Comparison of ENCODE assay signal across 8 cellular contexts in genomic region chr17:1490643-1491405, GRCh38. TPM values are rescaled to one million over a fixed set of nuclear protein-coding genes. Genes with fewer than 3 reads are reported as not detected.
DNase-seq lines count a peak whose midpoint lies in the region; ATAC-seq and TF ChIP-seq lines count a peak whose summit lies in the region.

No MANE protein-coding gene starts in this region.

- H3K27ac ChIP-seq in left lung = peak overlapping the region; percentile 89 to 90

- peaks cover 4% of the 10 kb centered on the region; the same call in 1 of the 2 replicates for H3K27me3 ChIP-seq in H7 (ENCODE audit: control insufficient read depth, insufficient read depth, low read length)
- H3K27me3 ChIP-seq in left lung = peaks cover 0 to 52% of the 10 kb centered on the region in 2 donors

- peaks cover 23 to 85% of the 10 kb centered on the region in 2 donors for H3K4me1 ChIP-seq in left lung

- DNase-seq in G401 (ENCODE audit: low spot score) (peak; percentile 58), H7 (peak; percentile 96), NCI-H1105 treated with DMSO at 0.1 percent for 48 hours (lab: John Stamatoyannopoulos, UW) (peak; percentile 12), activated B cell treated with CpG ODN at 0.5 μM for 24 hours (peak; percentile 68), chondrocyte (ENCODE audit: low spot score) (no peak), left lung (peak; percentile 79 to 96)
- DNase-seq in stimulated activated CD4-positive, alpha-beta T cell treated with anti-CD3 and anti-CD28 coated beads, Interleukin-4, amount 100 ng/mL, for 4 hours = peak; percentile 55 to 69

- H3K4me3 ChIP-seq in H7 (ENCODE audit: insufficient read depth, low read depth, low read length) = peak overlapping the region; percentile 73
- H3K4me3 ChIP-seq in left lung = peak overlapping the region; percentile 52 to 82

- peak overlapping the region; percentile 84 for H3K4me3 Mint-ChIP-seq in activated B cell treated with CpG ODN at 0.5 μM for 24 hours
- H3K4me3 Mint-ChIP-seq in chondrocyte (ENCODE audit: unreplicated experiment) = peak overlapping the region; percentile 94

- H3K9me3 Mint-ChIP-seq in activated B cell treated with CpG ODN at 0.5 μM for 24 hours (no peaks in the 10 kb centered on the region), chondrocyte (ENCODE audit: low read depth) (no peaks in the 10 kb centered on the region)

- TF ChIP-seq CTCF in activated B cell treated with CpG ODN at 0.5 μM for 24 hours (IDR thresholded peaks at IDR 0.05) = no peak
- TF ChIP-seq CTCF in chondrocyte (IDR thresholded peaks at IDR 0.05) = peak; percentile 20
- no peak for TF ChIP-seq CTCF in left lung (IDR thresholded peaks at IDR 0.05)

- H3K9me3 ChIP-seq in left lung = no peaks in the 10 kb centered on the region

- in situ Hi-C loops in G401 (cut with HindIII; ENCODE audit: low sequenced_read_pairs) = no loop called here

- H3K4me1 Mint-ChIP-seq in activated B cell treated with CpG ODN at 0.5 μM for 24 hours (peaks cover 49% of the 10 kb centered on the region), chondrocyte (ENCODE audit: low read depth) (peaks cover 76% of the 10 kb centered on the region)

- H3K27me3 Mint-ChIP-seq in activated B cell treated with CpG ODN at 0.5 μM for 24 hours (no peaks in the 10 kb centered on the region), chondrocyte (ENCODE audit: low read depth) (no peaks in the 10 kb centered on the region)

- H3K27ac Mint-ChIP-seq in activated B cell treated with CpG ODN at 0.5 μM for 24 hours = peak overlapping the region; percentile 80
- H3K27ac Mint-ChIP-seq in chondrocyte (ENCODE audit: unreplicated experiment) = peak overlapping the region; percentile 88

- intact Hi-C loops in activated B cell treated with CpG ODN at 0.5 μM for 24 hours (cut with micrococcal nuclease) (loop anchor here (2.0 kb wide), 1 partner anchor 72 kb away; the partner anchor contains the start of gene PITPNA), left lung (cut with DNase I) (no loop called here)

- peak; percentile 47 for ATAC-seq in activated B cell treated with CpG ODN at 0.5 μM for 24 hours (ENCODE audit: low read depth)
- peak; percentile 56 for ATAC-seq in left lung
- no peak for ATAC-seq in GM21717 (IDR thresholded peaks at IDR 0.05; ENCODE audit: unreplicated experiment)

- H3K36me3 ChIP-seq in H7 (replicated peaks; ENCODE audit: control insufficient read depth, insufficient read depth, low read length) = no peaks in the 10 kb centered on the region; the same call in 1 of the 2 replicates
- peaks cover 0 to 12% of the 10 kb centered on the region in 2 donors for H3K36me3 ChIP-seq in left lung

- H3K36me3 Mint-ChIP-seq in activated B cell treated with CpG ODN at 0.5 μM for 24 hours (ENCODE audit: low read depth) (peaks cover 10% of the 10 kb centered on the region), chondrocyte (ENCODE audit: low read depth) (no peaks in the 10 kb centered on the region)

- POLR2A ChIA-PET in activated B cell treated with CpG ODN at 0.5 μM for 24 hours (lab: Charles Lee) = interaction anchor here (0.6 to 1.1 kb wide), 4 partner anchors 13 to 91 kb away, joined by 3 to 4 read pairs (median 3); partner anchors contain the start of gene YWHAE

- CTCF ChIA-PET in activated B cell treated with CpG ODN at 0.5 μM for 24 hours (lab: Charles Lee) = no interaction called here

RNA-seq across cellular contexts. Expression of gene MYO1C, which starts 1.7 kb away (rescaled TPM):
- total RNA-seq in G401 (2014; rRNA removed; shearing (Covaris generic)) = 85.0 and 94.1 TPM in 2 replicates
- total RNA-seq in H7 (2014; rRNA removed; shearing (Covaris generic)) = 55.9 and 62.6 TPM in 2 replicates
- total RNA-seq in activated B cell treated with CpG ODN at 0.5 μM for 24 hours (189 and 190 TPM in 2 replicates), chondrocyte (216 to 329 TPM (median 329 TPM) in 3 replicates), left lung (100 to 1,000 TPM; 242 to 282 TPM)

RNA-seq across cellular contexts. Expression of gene INPP5K, which starts 25.6 kb away (rescaled TPM):
- 13.6 and 16.4 TPM in 2 replicates for total RNA-seq in G401 (2014; rRNA removed; shearing (Covaris generic))
- total RNA-seq in H7 (2014; rRNA removed; shearing (Covaris generic)) = 17.6 and 20.7 TPM in 2 replicates
- total RNA-seq in activated B cell treated with CpG ODN at 0.5 μM for 24 hours = 46.0 and 50.0 TPM in 2 replicates
- 30.2 to 35.3 TPM (median 34.3 TPM) in 3 replicates for total RNA-seq in chondrocyte
- total RNA-seq in left lung = 10 to 100 TPM; 41.9 to 51.1 TPM

RNA-seq across cellular contexts. Expression of gene CRK, which starts 34.8 kb away (rescaled TPM):
- 62.8 and 92.7 TPM in 2 replicates for total RNA-seq in G401 (2014; rRNA removed; shearing (Covaris generic))
- total RNA-seq in H7 (2014; rRNA removed; shearing (Covaris generic)) = 60.5 and 68.4 TPM in 2 replicates
- 22.5 and 29.1 TPM in 2 replicates for total RNA-seq in activated B cell treated with CpG ODN at 0.5 μM for 24 hours
- 65.8 to 70.4 TPM (median 70.4 TPM) in 3 replicates for total RNA-seq in chondrocyte
- total RNA-seq in left lung = 10 to 100 TPM; 65.4 to 84.0 TPM
